Comparison of ENCODE assay signal across 22 cellular contexts in genomic region chr7:105403128-105403527, GRCh38. TPM values are rescaled to one million over a fixed set of nuclear protein-coding genes. Genes with fewer than 3 reads are reported as not detected.
DNase-seq lines count a peak whose midpoint lies in the region; ATAC-seq and TF ChIP-seq lines count a peak whose summit lies in the region.
"Had no signal": no experiment of that assay in that cellular context is flagged by ENCODE, and none has a peak within 500 bp of the region (broad histone marks: within the 10 kb centered on the region; RNA-seq: fewer than 3 reads in every experiment).

No MANE protein-coding gene starts in this region.

- 83 to 93% methylated on average over 6 of the region's 6 CpGs for WGBS in tibial nerve, 2 donors

- TF ChIP-seq POLR2A in tibial nerve (IDR thresholded peaks at IDR 0.05) = no peak

- H3K36me3 Mint-ChIP-seq in WTC11 = no peaks in the 10 kb centered on the region
- H3K36me3 Mint-ChIP-seq: CD4-positive, alpha-beta memory T cell had no signal

- H3K36me3 ChIP-seq in HEK293 (ENCODE audit: control insufficient read depth in 2 of 2, insufficient read depth in 1 of 2, low read length in 2 of 2) (no peaks in the 10 kb centered on the region), tibial nerve (no peaks in the 10 kb centered on the region)
- H3K36me3 ChIP-seq: BLaER1 treated with 17β-estradiol and CSF1 and Interleukin-3, amounts not matched to agents 10 nM and 100 nM had no signal

- H3K4me1 Mint-ChIP-seq in WTC11 = peaks cover 10% of the 10 kb centered on the region; the same call in 1 of the 2 replicates
- H3K4me1 Mint-ChIP-seq: B cell; CD8-positive, alpha-beta memory T cell had no signal

- H3K27me3 Mint-ChIP-seq in WTC11 (ENCODE audit: low read depth) = no peaks in the 10 kb centered on the region
- H3K27me3 Mint-ChIP-seq: B cell; CD4-positive, alpha-beta memory T cell; CD8-positive, alpha-beta memory T cell had no signal

- no peak overlapping the region for H3K4me3 Mint-ChIP-seq in WTC11
- H3K4me3 Mint-ChIP-seq: B cell; CD4-positive, alpha-beta memory T cell; CD8-positive, alpha-beta memory T cell had no signal

- DNase-seq in WTC11 (ENCODE audit: low spot score) = no peak
- DNase-seq in mesenteric fat pad (ENCODE audit: low spot score) = peak; percentile 30
- DNase-seq in Kasumi-1 (lab: John Stamatoyannopoulos, UW) = no peak
- DNase-seq in tibial nerve (ENCODE audit: low spot score in 2 of 2) = no peak
- DNase-seq: 8988T; AML-193; CD4-positive, alpha-beta memory T cell; CD8-positive, alpha-beta memory T cell; COR-L47; DMS 273 treated with DMSO at 0.1 percent for 48 hours; DMS153; DMS53; DMS79; DND-41; EL; GDM1 had no signal

- no peaks in the 10 kb centered on the region for H3K27me3 ChIP-seq in tibial nerve
- H3K27me3 ChIP-seq: BLaER1 treated with 17β-estradiol and CSF1 and Interleukin-3, amounts not matched to agents 10 nM and 100 nM had no signal

- CTCF ChIA-PET in HEK293 (lab: Yijun Ruan, JAX) = interaction anchor here (0.6 to 2.9 kb wide), 3 partner anchors 12 to 27 kb away, joined by 4 to 14 read pairs (median 7); no protein-coding TSS in a partner anchor
- CTCF ChIA-PET in WTC11 (lab: Charles Lee) = interaction anchor here (0.6 to 2.2 kb wide), 5 partner anchors 15 to 129 kb away, joined by 3 to 11 read pairs (median 3); partner anchors contain the start of genes RINT1 and SRPK2

- H3K9me3 ChIP-seq in HEK293 (ENCODE audit: control insufficient read depth, insufficient read depth, low read depth, low read length) (no peaks in the 10 kb centered on the region), tibial nerve (no peaks in the 10 kb centered on the region)
- H3K9me3 ChIP-seq: BLaER1 treated with 17β-estradiol and CSF1 and Interleukin-3, amounts not matched to agents 10 nM and 100 nM had no signal

- ATAC-seq in WTC11 (no peak), GM21619 (IDR thresholded peaks at IDR 0.05; ENCODE audit: unreplicated experiment) (no peak)
- ATAC-seq: GM12878 had no signal

- no peaks in the 10 kb centered on the region for H3K4me1 ChIP-seq in HEK293 (ENCODE audit: control insufficient read depth, insufficient read depth, low read length)
- H3K4me1 ChIP-seq in tibial nerve = peaks cover 0 to 8% (median 0%) of the 10 kb centered on the region in 4 donors

- no peak overlapping the region for H3K4me3 ChIP-seq in HEK293 (ENCODE audit: low read depth, low read length)
- H3K4me3 ChIP-seq in tibial nerve = no peak overlapping the region
- H3K4me3 ChIP-seq: BLaER1 treated with 17β-estradiol and CSF1 and Interleukin-3, amounts not matched to agents 10 nM and 100 nM; GM12878 had no signal

- H3K27ac ChIP-seq in HEK293 (ENCODE audit: extremely low read depth, low read depth, low read length) (no peak overlapping the region), tibial nerve (no peak overlapping the region)
- H3K27ac ChIP-seq: BLaER1 treated with 17β-estradiol and CSF1 and Interleukin-3, amounts not matched to agents 10 nM and 100 nM; C4-2B had no signal

- TF ChIP-seq EP300 in tibial nerve (IDR thresholded peaks at IDR 0.05) = no peak

- H3K9me3 Mint-ChIP-seq in WTC11 = no peaks in the 10 kb centered on the region
- H3K9me3 Mint-ChIP-seq: CD4-positive, alpha-beta memory T cell; CD8-positive, alpha-beta memory T cell had no signal

- TF ChIP-seq CTCF in HEK293 (tag by site-specific recombination; IDR thresholded peaks at IDR 0.05) = no peak
- TF ChIP-seq CTCF in WTC11 (IDR thresholded peaks at IDR 0.05) = no peak
- no peak for TF ChIP-seq CTCF in tibial nerve (IDR thresholded peaks at IDR 0.05)

- H3K27ac Mint-ChIP-seq in WTC11 = no peak overlapping the region
- H3K27ac Mint-ChIP-seq: B cell; CD8-positive, alpha-beta memory T cell had no signal

- POLR2A ChIA-PET in HEK293 (lab: Yijun Ruan, JAX) (no interaction called here), WTC11 (lab: Charles Lee) (no interaction called here)

TF ChIP-seq in HEK293, 187 proteins besides CTCF, POLR2A, EP300 and RAD21:
- TF ChIP-seq ZNF157 (tag by site-specific recombination; IDR thresholded peaks at IDR 0.05) (no peak), ZNF398 (tag by site-specific recombination; IDR thresholded peaks at IDR 0.05) (no peak), ZNF121 (tag by site-specific recombination; IDR thresholded peaks at IDR 0.05) (0 out of 2 replicates have a peak, but pooled peaks have one; percentile 25)
TF ChIP-seq in HEK293: peak in this region for 1.

TF ChIP-seq in WTC11, 78 proteins besides CTCF, POLR2A, EP300 and RAD21:
- TF ChIP-seq CREM (CRISPR knock-in tag; IDR thresholded peaks at IDR 0.05) (no peak), ZNF121 (CRISPR knock-in tag; IDR thresholded peaks at IDR 0.05) (0 out of 2 replicates have a peak, but pooled peaks have one; percentile 11)
TF ChIP-seq in WTC11: peak in this region for 1.

RNA-seq across cellular contexts. Expression of gene SRPK2, which starts 14.4 kb away (rescaled TPM):
- 50.5 to 54.8 TPM (median 52.0 TPM) in 3 replicates for total RNA-seq in WTC11 (2021)
- total RNA-seq in mesenteric fat pad = 42.5 TPM
- total RNA-seq in tibial nerve = 10 to 100 TPM; 54.1 to 94.4 (median 61.9) TPM

Comparison
In these comparisons a context has a peak if more than half of its experiments do, and no peak if none do; other contexts are left out.
1. Of the 8 proteins assayed by ChIP-seq in both HEK293 and WTC11: peak only in HEK293: none; only in WTC11: none; in both: ZNF121; in neither: 7.